ENCODE assay signal across 8 cellular contexts in the genomic region with DNA sequence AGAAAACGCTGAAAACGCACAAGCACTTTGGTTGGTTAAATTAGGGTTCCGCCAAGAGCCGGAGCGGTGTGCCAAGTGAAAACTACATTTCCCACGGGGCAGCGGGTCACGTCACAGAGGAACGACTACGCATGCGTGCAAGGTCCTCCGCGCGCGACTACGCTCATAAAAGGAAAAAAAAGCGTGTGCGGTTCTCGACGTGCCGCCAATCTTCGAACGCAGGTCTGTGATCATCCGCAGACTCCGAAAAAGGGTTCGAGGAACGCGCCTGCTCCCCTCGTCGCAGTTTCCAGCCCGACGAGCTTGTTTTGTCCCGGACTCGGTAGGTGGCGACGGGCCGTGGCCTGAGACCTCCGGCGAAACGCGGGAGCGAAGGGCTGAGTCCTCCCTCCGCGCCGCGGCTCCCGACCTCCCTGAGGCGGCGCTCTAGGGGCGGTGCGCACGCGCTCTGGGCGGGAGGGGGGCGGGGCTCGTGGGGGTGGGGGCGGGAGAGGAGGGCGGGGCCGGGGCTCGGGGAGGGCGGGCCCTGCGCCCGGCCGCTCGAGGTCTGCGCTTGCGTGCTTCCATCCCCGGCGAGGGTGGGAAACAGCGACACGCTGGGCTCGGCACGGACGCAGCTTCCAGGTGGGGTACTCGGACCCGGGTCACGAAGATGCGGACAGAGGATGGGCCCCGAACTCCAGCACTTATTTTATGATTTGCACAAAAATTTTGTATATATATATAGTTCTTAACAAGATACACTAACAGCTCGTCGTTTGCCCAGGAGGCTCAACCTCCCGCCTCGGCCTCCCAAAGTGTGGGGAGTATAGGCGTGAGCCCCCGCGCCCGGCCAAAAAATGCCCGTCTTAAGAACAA. TPM values are rescaled to one million over a fixed set of nuclear protein-coding genes. Genes with fewer than 3 reads are reported as not detected.
DNase-seq lines count a peak whose midpoint lies in the region; TF ChIP-seq lines count a peak whose summit lies in the region.

A gene (plus strand): TSS at position 145 of the 858 bp plus-strand sequence. CDS start 27,150 bp downstream, outside the sequence.

- H3K4me1 ChIP-seq in HAP-1: peaks cover 19% of the 10 kb centered on the region
- H3K4me1 ChIP-seq in MM.1S (ENCODE audit: low read length): no peaks in the 10 kb centered on the region
- H3K4me1 ChIP-seq in neural progenitor cell: peaks cover 3% of the 10 kb centered on the region

- H3K27me3 Mint-ChIP-seq in neural progenitor cell (ENCODE audit: insufficient read depth, low read depth): peaks cover 11% of the 10 kb centered on the region

- H3K79me2 ChIP-seq in MM.1S (ENCODE audit: low read length): peaks cover 15% of the 10 kb centered on the region
- H3K79me2 ChIP-seq in neural progenitor cell (ENCODE audit: low read depth): peaks cover 15% of the 10 kb centered on the region

- no peaks in the 10 kb centered on the region for H3K9me2 ChIP-seq in MM.1S (replicated peaks; ENCODE audit: insufficient read depth, low read length)

- H3K4me3 Mint-ChIP-seq in neural progenitor cell: peak within 1 kb of the TSS; percentile 88

- H3F3A ChIP-seq in MM.1S (ENCODE audit: insufficient read depth, low read length): no peaks in the 10 kb centered on the region
- peaks cover 3% of the 10 kb centered on the region for H3F3A ChIP-seq in neural progenitor cell (ENCODE audit: low read depth)

- H4K20me1 ChIP-seq in MM.1S (ENCODE audit: insufficient read depth, low read length) (no peaks in the 10 kb centered on the region), neural progenitor cell (ENCODE audit: low read depth) (no peaks in the 10 kb centered on the region)

- no peaks in the 10 kb centered on the region for H3K9me3 ChIP-seq in HAP-1
- no peaks in the 10 kb centered on the region for H3K9me3 ChIP-seq in MM.1S (replicated peaks; ENCODE audit: insufficient read depth, low read length)
- H3K9me3 ChIP-seq in neural progenitor cell (ENCODE audit: low read depth): no peaks in the 10 kb centered on the region

- peak within 1 kb of the TSS; percentile 86 for H3K27ac Mint-ChIP-seq in neural progenitor cell

- H3K36me3 ChIP-seq in HAP-1 (replicated peaks) (peaks cover 3% of the 10 kb centered on the region), MM.1S (replicated peaks; ENCODE audit: insufficient read depth, low read length) (no peaks in the 10 kb centered on the region), neural progenitor cell (no peaks in the 10 kb centered on the region)

- DNase-seq in GDM1 (lab: John Stamatoyannopoulos, UW) (peak; percentile 90), HAP-1 (ENCODE audit: low spot score in 2 of 2) (peak; percentile 79 to 91), MM.1S (peak; percentile 93), SIG-M5 treated with dmso at 0.1 percent for 504 hours (lab: John Stamatoyannopoulos, UW; ENCODE audit: unreplicated experiment) (peak; percentile 90), activated gamma-delta T cell treated with Interleukin-2 at 50 U/mL for 16 hours (peak; percentile 93), foreskin fibroblast (peak; percentile 87 to 96), neural progenitor cell (ENCODE audit: low spot score) (peak; percentile 97), stromal cell of bone marrow (ENCODE audit: low read depth) (peak; percentile 81)

- TF ChIP-seq CTCF in MM.1S (IDR thresholded peaks at IDR 0.05; ENCODE audit: low read length) (peak; percentile 29), foreskin fibroblast (IDR thresholded peaks at IDR 0.05; ENCODE audit: low read depth, low read length) (no peak), neural progenitor cell (IDR thresholded peaks at IDR 0.05) (peak; percentile 49)

- H3K27ac ChIP-seq in MM.1S (ENCODE audit: low read length): peak within 1 kb of the TSS; percentile 95
- peak within 1 kb of the TSS; percentile 88 for H3K27ac ChIP-seq in neural progenitor cell

- H3K4me2 ChIP-seq in MM.1S (ENCODE audit: low read depth, low read length) (peak within 1 kb of the TSS; percentile 79), neural progenitor cell (peak within 1 kb of the TSS; percentile 78)

- H3K4me3 ChIP-seq in HAP-1 (peak within 1 kb of the TSS; percentile 68), MM.1S (ENCODE audit: low read length) (peak within 1 kb of the TSS; percentile 95), foreskin fibroblast (ENCODE audit: low read depth in 1 of 2, low read length in 2 of 2) (peak within 1 kb of the TSS; percentile 68 to 85), neural progenitor cell (peak within 1 kb of the TSS; percentile 68)

- H2AFZ ChIP-seq in MM.1S (ENCODE audit: low read length) (peak within 1 kb of the TSS; percentile 96), neural progenitor cell (replicated peaks) (peak within 1 kb of the TSS; percentile 83)

- H3K36me3 Mint-ChIP-seq in neural progenitor cell: peaks cover 12% of the 10 kb centered on the region

- no peaks in the 10 kb centered on the region for H3K9me3 Mint-ChIP-seq in neural progenitor cell

- H3K27me3 ChIP-seq in HAP-1 (ENCODE audit: low read depth): no peaks in the 10 kb centered on the region
- no peaks in the 10 kb centered on the region for H3K27me3 ChIP-seq in MM.1S (replicated peaks; ENCODE audit: insufficient read depth, low read length)
- H3K27me3 ChIP-seq in neural progenitor cell: no peaks in the 10 kb centered on the region

- peaks cover 10% of the 10 kb centered on the region for H3K4me1 Mint-ChIP-seq in neural progenitor cell

- in situ Hi-C loops in HAP-1 (cut with MboI; ENCODE audit: low sequenced_read_pairs): no loop called here

- H3K9ac ChIP-seq in MM.1S (ENCODE audit: low read length) (peak within 1 kb of the TSS; percentile 99), neural progenitor cell (peak within 1 kb of the TSS; percentile 39)

RNA-seq across cellular contexts. Expression of the gene that starts here (rescaled TPM):
- total RNA-seq in neural progenitor cell (ENCODE audit: low replicate concordance): 5.3 and 16.4 TPM in 2 replicates

Comparison
In these comparisons a context has a peak if more than half of its experiments do, and no peak if none do; other contexts are left out.
1. Peak in every context shown above with its lines: DNase-seq, H3K4me3 ChIP-seq and H3K27ac ChIP-seq.